In genomic region chr15:77548608-77549551, GRCh38 we compare ENCODE assay signal across 2 cellular contexts.
TF ChIP-seq lines count a peak whose summit lies in the region.

No MANE protein-coding gene starts in this region.

TF ChIP-seq in IMR-90, 13 proteins besides CTCF, POLR2A, EP300 and RAD21:
- no peak for TF ChIP-seq FOS (IDR thresholded peaks at IDR 0.05; ENCODE audit: low read depth, low read length)
- no peak for TF ChIP-seq BHLHE40 (IDR thresholded peaks at IDR 0.05; ENCODE audit: low read depth, low read length)
- TF ChIP-seq NFE2L2 (IDR thresholded peaks at IDR 0.05; ENCODE audit: low read depth, low read length) = no peak
- TF ChIP-seq MXI1 (IDR thresholded peaks at IDR 0.05; ENCODE audit: borderline replicate concordance, low read depth, low read length) = no peak
- TF ChIP-seq RCOR1 (IDR thresholded peaks at IDR 0.05; ENCODE audit: insufficient replicate concordance, low read length) = no peak
- no peak for TF ChIP-seq ELK1 (IDR thresholded peaks at IDR 0.05; ENCODE audit: borderline replicate concordance, low read depth, low read length)

TF ChIP-seq in WTC11, 78 proteins besides CTCF, POLR2A, EP300 and RAD21:
- 0 out of 2 replicates have a peak, but pooled peaks have one; percentile 63 for TF ChIP-seq GTF2I (CRISPR knock-in tag; conservative IDR thresholded peaks at IDR 0.05)
- TF ChIP-seq, protein P1, sequence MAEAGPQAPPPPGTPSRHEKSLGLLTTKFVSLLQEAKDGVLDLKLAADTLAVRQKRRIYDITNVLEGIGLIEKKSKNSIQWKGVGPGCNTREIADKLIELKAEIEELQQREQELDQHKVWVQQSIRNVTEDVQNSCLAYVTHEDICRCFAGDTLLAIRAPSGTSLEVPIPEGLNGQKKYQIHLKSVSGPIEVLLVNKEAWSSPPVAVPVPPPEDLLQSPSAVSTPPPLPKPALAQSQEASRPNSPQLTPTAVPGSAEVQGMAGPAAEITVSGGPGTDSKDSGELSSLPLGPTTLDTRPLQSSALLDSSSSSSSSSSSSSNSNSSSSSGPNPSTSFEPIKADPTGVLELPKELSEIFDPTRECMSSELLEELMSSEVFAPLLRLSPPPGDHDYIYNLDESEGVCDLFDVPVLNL (CRISPR knock-in tag; IDR thresholded peaks at IDR 0.05; ENCODE audit: borderline replicate concordance, low read depth) = no peak
- TF ChIP-seq GABPB1 (CRISPR knock-in tag; IDR thresholded peaks at IDR 0.05) = no peak
- TF ChIP-seq, protein P2, sequence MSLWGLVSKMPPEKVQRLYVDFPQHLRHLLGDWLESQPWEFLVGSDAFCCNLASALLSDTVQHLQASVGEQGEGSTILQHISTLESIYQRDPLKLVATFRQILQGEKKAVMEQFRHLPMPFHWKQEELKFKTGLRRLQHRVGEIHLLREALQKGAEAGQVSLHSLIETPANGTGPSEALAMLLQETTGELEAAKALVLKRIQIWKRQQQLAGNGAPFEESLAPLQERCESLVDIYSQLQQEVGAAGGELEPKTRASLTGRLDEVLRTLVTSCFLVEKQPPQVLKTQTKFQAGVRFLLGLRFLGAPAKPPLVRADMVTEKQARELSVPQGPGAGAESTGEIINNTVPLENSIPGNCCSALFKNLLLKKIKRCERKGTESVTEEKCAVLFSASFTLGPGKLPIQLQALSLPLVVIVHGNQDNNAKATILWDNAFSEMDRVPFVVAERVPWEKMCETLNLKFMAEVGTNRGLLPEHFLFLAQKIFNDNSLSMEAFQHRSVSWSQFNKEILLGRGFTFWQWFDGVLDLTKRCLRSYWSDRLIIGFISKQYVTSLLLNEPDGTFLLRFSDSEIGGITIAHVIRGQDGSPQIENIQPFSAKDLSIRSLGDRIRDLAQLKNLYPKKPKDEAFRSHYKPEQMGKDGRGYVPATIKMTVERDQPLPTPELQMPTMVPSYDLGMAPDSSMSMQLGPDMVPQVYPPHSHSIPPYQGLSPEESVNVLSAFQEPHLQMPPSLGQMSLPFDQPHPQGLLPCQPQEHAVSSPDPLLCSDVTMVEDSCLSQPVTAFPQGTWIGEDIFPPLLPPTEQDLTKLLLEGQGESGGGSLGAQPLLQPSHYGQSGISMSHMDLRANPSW (CRISPR knock-in tag; conservative IDR thresholded peaks at IDR 0.05; ENCODE audit: low read depth) = 0 out of 2 replicates have a peak, but pooled peaks have one; percentile 36
- TF ChIP-seq ZNF423 (CRISPR knock-in tag; IDR thresholded peaks at IDR 0.05) = 0 out of 2 replicates have a peak, but pooled peaks have one; percentile 4
- TF ChIP-seq CREM (CRISPR knock-in tag; IDR thresholded peaks at IDR 0.05) = 0 out of 2 replicates have a peak, but pooled peaks have one; percentile 33
- TF ChIP-seq NFE2L1 (CRISPR knock-in tag; IDR thresholded peaks at IDR 0.05) = no peak
